ENCODE assay signal across 34 cellular contexts in the genomic region with DNA sequence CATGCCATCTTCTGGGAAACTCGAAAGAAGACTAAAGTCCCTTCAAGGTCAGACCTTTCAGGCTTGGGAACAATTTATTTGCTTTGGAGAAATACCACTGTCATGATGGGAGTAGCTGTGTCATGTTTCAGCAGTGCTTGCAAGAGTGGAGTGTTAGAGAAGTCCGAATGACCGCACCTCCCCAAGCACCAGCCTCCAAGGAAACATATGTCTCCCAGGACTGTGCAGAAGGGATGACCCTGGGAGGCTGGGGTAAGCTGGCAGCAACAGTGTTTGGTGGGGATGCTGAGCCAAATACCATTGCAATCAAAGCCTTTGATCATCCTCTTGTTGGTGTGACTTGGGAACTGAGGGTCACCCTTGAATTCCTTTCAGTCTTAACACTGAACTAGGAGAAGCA.
"Had no signal": no experiment of that assay in that cellular context is flagged by ENCODE, and none has a peak within 500 bp of the region (broad histone marks: within the 10 kb centered on the region; RNA-seq: fewer than 3 reads in every experiment).

No MANE protein-coding gene starts in this region.

- H3K9me3 Mint-ChIP-seq: activated CD4-positive, alpha-beta T cell treated with anti-CD3 and anti-CD28 coated beads, Interleukin-2, amount 10 ng/mL, durations not matched to agents 24 days and 14 days; activated naive CD4-positive, alpha-beta T cell treated with anti-CD3 and anti-CD28 coated beads, Interleukin-2, amount 50 U/mL, for 24 hours; activated naive CD8-positive, alpha-beta T cell treated with anti-CD3 and anti-CD28 coated beads, Interleukin-2, amount 10 ng/mL, durations not matched to agents 7 days and 5 days; activated T-cell treated with anti-CD3 and anti-CD28 coated beads, Interleukin-2, amount 50 U/mL, for 24 hours; activated T-helper 2 cell treated with anti-CD3 and anti-CD28 coated beads, Interferon-gamma antibody, Interleukin-2, Interleukin-4, amounts not matched to agents 10 μg/mL and 5 μg/mL and 100 μg/mL, durations not matched to agents 14 hours and 24 hours and 36 hours; central memory CD8-positive, alpha-beta T cell had no signal

- H3K9me3 ChIP-seq: ascending aorta had no signal

- H3K27me3 ChIP-seq: ascending aorta, cardiac muscle cell had no signal

- H3K4me3 ChIP-seq: ascending aorta, cardiac muscle cell, PC-9 had no signal

- ATAC-seq: activated CD8-positive, alpha-beta T cell treated with anti-CD3 and anti-CD28 coated beads, Interleukin-2, amount 10 ng/mL, durations not matched to agents 7 days and 5 days; Right ventricle myocardium inferior; SK-N-SH treated with all-trans-retinoic acid at 6 μM for 48 hours had no signal

- H3K27ac ChIP-seq: ascending aorta, cardiac muscle cell, PC-9, RWPE1, VCaP had no signal

- H3K4me1 Mint-ChIP-seq: activated CD4-positive, alpha-beta T cell treated with anti-CD3 and anti-CD28 coated beads, Interleukin-2, amount 10 ng/mL, durations not matched to agents 24 days and 14 days; activated naive CD4-positive, alpha-beta T cell treated with anti-CD3 and anti-CD28 coated beads, Interleukin-2, amount 50 U/mL, for 24 hours; activated naive CD8-positive, alpha-beta T cell treated with anti-CD3 and anti-CD28 coated beads, Interleukin-2, amount 10 ng/mL, durations not matched to agents 7 days and 5 days; central memory CD8-positive, alpha-beta T cell had no signal

- H3K27me3 Mint-ChIP-seq: activated CD4-positive, alpha-beta T cell treated with anti-CD3 and anti-CD28 coated beads, Interleukin-2, amount 10 ng/mL, durations not matched to agents 24 days and 14 days; activated naive CD8-positive, alpha-beta T cell treated with anti-CD3 and anti-CD28 coated beads, Interleukin-2, amount 10 ng/mL, durations not matched to agents 7 days and 5 days; activated T-cell treated with anti-CD3 and anti-CD28 coated beads, Interleukin-2, amount 50 U/mL, for 24 hours; central memory CD8-positive, alpha-beta T cell had no signal

- H3K4me2 ChIP-seq: PC-9 had no signal

- H3K27ac Mint-ChIP-seq: activated CD4-positive, alpha-beta T cell treated with anti-CD3 and anti-CD28 coated beads, Interleukin-2, amount 10 ng/mL, durations not matched to agents 24 days and 14 days; activated CD8-positive, alpha-beta T cell treated with anti-CD3 and anti-CD28 coated beads, Interleukin-2, amount 10 ng/mL, durations not matched to agents 7 days and 5 days; activated naive CD4-positive, alpha-beta T cell treated with anti-CD3 and anti-CD28 coated beads, Interleukin-2, amount 50 U/mL, for 24 hours; activated naive CD8-positive, alpha-beta T cell treated with anti-CD3 and anti-CD28 coated beads, Interleukin-2, amount 10 ng/mL, durations not matched to agents 7 days and 5 days; activated T-cell treated with anti-CD3 and anti-CD28 coated beads, Interleukin-2, amount 50 U/mL, for 24 hours; activated T-helper 2 cell treated with anti-CD3 and anti-CD28 coated beads, Interferon-gamma antibody, Interleukin-2, Interleukin-4, amounts not matched to agents 10 μg/mL and 5 μg/mL and 100 μg/mL, durations not matched to agents 14 hours and 24 hours and 36 hours had no signal

- H3K4me1 ChIP-seq: ascending aorta had no signal

- H3K4me3 Mint-ChIP-seq: activated CD4-positive, alpha-beta T cell treated with anti-CD3 and anti-CD28 coated beads, Interleukin-2, amount 10 ng/mL, durations not matched to agents 24 days and 14 days; activated CD8-positive, alpha-beta T cell treated with anti-CD3 and anti-CD28 coated beads, Interleukin-2, amount 10 ng/mL, durations not matched to agents 7 days and 5 days; activated naive CD4-positive, alpha-beta T cell treated with anti-CD3 and anti-CD28 coated beads, Interleukin-2, amount 50 U/mL, for 24 hours; activated naive CD8-positive, alpha-beta T cell treated with anti-CD3 and anti-CD28 coated beads, Interleukin-2, amount 10 ng/mL, durations not matched to agents 7 days and 5 days; activated T-cell treated with anti-CD3 and anti-CD28 coated beads, Interleukin-2, amount 50 U/mL, for 24 hours; central memory CD8-positive, alpha-beta T cell had no signal

- H3K36me3 Mint-ChIP-seq: activated naive CD4-positive, alpha-beta T cell treated with anti-CD3 and anti-CD28 coated beads, Interleukin-2, amount 50 U/mL, for 24 hours; activated naive CD8-positive, alpha-beta T cell treated with anti-CD3 and anti-CD28 coated beads, Interleukin-2, amount 10 ng/mL, durations not matched to agents 7 days and 5 days had no signal

- H3K36me3 ChIP-seq: ascending aorta, cardiac muscle cell had no signal

- DNase-seq: activated CD4-positive, alpha-beta T cell treated with anti-CD3 and anti-CD28 coated beads, Interleukin-2, amount 10 ng/mL, durations not matched to agents 24 days and 14 days; activated CD4-positive, alpha-beta T cell treated with anti-CD3 and anti-CD28 coated beads, Interleukin-2, amount 50 U/mL, for 4 hours; activated CD4-positive, CD25-positive, alpha-beta regulatory T cell; activated CD8-positive, alpha-beta T cell treated with anti-CD3 and anti-CD28 coated beads, Interleukin-2, amount 10 ng/mL, durations not matched to agents 7 days and 5 days; activated gamma-delta T cell; activated naive CD4-positive, alpha-beta T cell treated with Interleukin-2 at 50 U/mL for 16 hours; activated naive CD8-positive, alpha-beta T cell treated with anti-CD3 and anti-CD28 coated beads, Interleukin-2, amount 10 ng/mL, durations not matched to agents 7 days and 5 days; activated T-cell treated with anti-CD3 and anti-CD28 coated beads, Interleukin-2, amount 50 U/mL, for 24 hours; amygdala; NCI-H1092 treated with DMSO at 0.1 percent for 48 hours; NCI-H1417; NCI-H146; NCI-H187 treated with DMSO at 0.1 percent for 48 hours; NCI-H2081; NCI-H2171 treated with DMSO at 0.1 percent for 48 hours; NCI-H226; NCI-H446 treated with DMSO at 0.1 percent for 48 hours; NCI-H524; NCI-H69; NCI-H82; PC-9; SIG-M5; SW 1271; T-helper 1 cell; T-helper 9 cell had no signal
